ENCODE assay signal across 16 cellular contexts in genomic region chr1:225737179-225737578, GRCh38. TPM values are rescaled to one million over a fixed set of nuclear protein-coding genes. Genes with fewer than 3 reads are reported as not detected.
DNase-seq lines count a peak whose midpoint lies in the region; ATAC-seq, FAIRE-seq and TF ChIP-seq lines count a peak whose summit lies in the region.
"Had no signal": no experiment of that assay in that cellular context is flagged by ENCODE, and none has a peak within 500 bp of the region (broad histone marks: within the 10 kb centered on the region; RNA-seq: fewer than 3 reads in every experiment).

No MANE protein-coding gene starts in this region.

- no peaks in the 10 kb centered on the region for H3K27me3 Mint-ChIP-seq in activated naive CD8-positive, alpha-beta T cell treated with anti-CD3 and anti-CD28 coated beads, Interleukin-2, amount 50 U/mL, for 24 hours
- no peaks in the 10 kb centered on the region for H3K27me3 Mint-ChIP-seq in nephron progenitor cell (ENCODE audit: low read depth, poor library complexity)

- H3K4me1 ChIP-seq in endothelial cell of umbilical vein (ENCODE audit: control insufficient read depth, extremely low read depth, insufficient read depth, low read length): peaks cover 18% of the 10 kb centered on the region

- no peak overlapping the region for H3K4me2 ChIP-seq in endothelial cell of umbilical vein (ENCODE audit: insufficient read depth, low read length)

- TF ChIP-seq CTCF in endothelial cell of umbilical vein (IDR thresholded peaks at IDR 0.05; ENCODE audit: extremely low read depth in 1 of 2, insufficient read depth in 1 of 2, low read depth in 1 of 2, low read length in 2 of 2): no peak
- no peak for TF ChIP-seq CTCF in nephron progenitor cell (IDR thresholded peaks at IDR 0.05)

- DNase-seq in EL (peak; percentile 52), NCI-H69 (lab: John Stamatoyannopoulos, UW) (peak; percentile 26), endothelial cell of umbilical vein (ENCODE audit: low read depth, low spot score) (peak; percentile 16), myocyte (ENCODE audit: low read depth) (peak; percentile 40), H7 (no peak), nephron progenitor cell (no peak)
- DNase-seq in activated naive CD8-positive, alpha-beta T cell treated with anti-CD3 and anti-CD28 coated beads, Interleukin-2, amount 50 U/mL, for 24 hours: no peak
- DNase-seq: activated CD4-positive, alpha-beta T cell treated with anti-CD3 and anti-CD28 coated beads for 48 hours; activated T-cell treated with anti-CD3 and anti-CD28 coated beads, Interleukin-2, amount 50 U/mL, for 48 hours; midbrain; NCI-H1436; NCI-H510A treated with DMSO at 0.1 percent for 48 hours had no signal

- H3K9me3 Mint-ChIP-seq in activated naive CD8-positive, alpha-beta T cell treated with anti-CD3 and anti-CD28 coated beads, Interleukin-2, amount 50 U/mL, for 24 hours: no peaks in the 10 kb centered on the region
- H3K9me3 Mint-ChIP-seq in nephron progenitor cell: no peaks in the 10 kb centered on the region

- no peak overlapping the region for H2AFZ ChIP-seq in endothelial cell of umbilical vein (ENCODE audit: low read depth, low read length)

- H3K36me3 Mint-ChIP-seq in activated naive CD8-positive, alpha-beta T cell treated with anti-CD3 and anti-CD28 coated beads, Interleukin-2, amount 50 U/mL, for 24 hours (ENCODE audit: low read depth): no peaks in the 10 kb centered on the region
- no peaks in the 10 kb centered on the region for H3K36me3 Mint-ChIP-seq in nephron progenitor cell (ENCODE audit: low read depth)

- no peak overlapping the region for H3K9ac ChIP-seq in endothelial cell of umbilical vein (replicated peaks; ENCODE audit: extremely low read depth, insufficient read depth, low read length)

- no peak for TF ChIP-seq POLR2A in endothelial cell of umbilical vein (IDR thresholded peaks at IDR 0.05; ENCODE audit: low read depth, low read length)

- H3K27ac ChIP-seq in endothelial cell of umbilical vein (ENCODE audit: insufficient read depth, low read depth, low read length): no peak overlapping the region

- POLR2A ChIA-PET in endothelial cell of umbilical vein (lab: Charles Lee): interaction anchor here (0.7 to 1.1 kb wide), 2 partner anchors 9 to 74 kb away, joined by 3 to 4 read pairs; no protein-coding TSS in a partner anchor

- H3K4me1 Mint-ChIP-seq in activated naive CD8-positive, alpha-beta T cell treated with anti-CD3 and anti-CD28 coated beads, Interleukin-2, amount 50 U/mL, for 24 hours: no peaks in the 10 kb centered on the region
- H3K4me1 Mint-ChIP-seq in nephron progenitor cell: peaks cover 46% of the 10 kb centered on the region

- H3K27me3 ChIP-seq in endothelial cell of umbilical vein (ENCODE audit: control insufficient read depth in 2 of 2, insufficient read depth in 2 of 2, low read length in 2 of 2) (no peaks in the 10 kb centered on the region), H7 (ENCODE audit: control insufficient read depth, insufficient read depth, low read length) (peaks cover 28% of the 10 kb centered on the region)
- H3K27me3 ChIP-seq: adrenal gland, suprapubic skin had no signal

- no peaks in the 10 kb centered on the region for H3K79me2 ChIP-seq in endothelial cell of umbilical vein (ENCODE audit: control insufficient read depth, insufficient read depth, low read length)

- peak; percentile 79 for FAIRE-seq in endothelial cell of umbilical vein (lab: Jason Lieb, UNC)

- dilution Hi-C loops in endothelial cell of umbilical vein (cut with MboI; ENCODE audit: extremely low pct_ligation_motif_present, low sequenced_read_pairs): no loop called here

- no peak for ATAC-seq in activated naive CD8-positive, alpha-beta T cell treated with anti-CD3 and anti-CD28 coated beads, Interleukin-2, amount 50 U/mL, for 24 hours
- no peak for ATAC-seq in HG03095 (IDR thresholded peaks at IDR 0.05; ENCODE audit: unreplicated experiment)

- no peaks in the 10 kb centered on the region for H3K36me3 ChIP-seq in endothelial cell of umbilical vein (ENCODE audit: control insufficient read depth in 2 of 2, extremely low read depth in 1 of 2, insufficient read depth in 2 of 2, low read length in 2 of 2)
- H3K36me3 ChIP-seq in H7 (replicated peaks; ENCODE audit: control insufficient read depth, insufficient read depth, low read length): no peaks in the 10 kb centered on the region
- H3K36me3 ChIP-seq: adrenal gland, suprapubic skin had no signal

- intact Hi-C loops in endothelial cell of umbilical vein (cut with micrococcal nuclease): no loop called here

- no peaks in the 10 kb centered on the region for H3K9me1 ChIP-seq in endothelial cell of umbilical vein (replicated peaks; ENCODE audit: control insufficient read depth, extremely low read depth, insufficient read depth, low read length)

- H3K9me3 ChIP-seq in endothelial cell of umbilical vein (replicated peaks; ENCODE audit: control insufficient read depth, insufficient read depth, low read length): no peaks in the 10 kb centered on the region
- H3K9me3 ChIP-seq: adrenal gland, suprapubic skin had no signal

- no peak overlapping the region for H3K27ac Mint-ChIP-seq in activated naive CD8-positive, alpha-beta T cell treated with anti-CD3 and anti-CD28 coated beads, Interleukin-2, amount 50 U/mL, for 24 hours
- no peak overlapping the region for H3K27ac Mint-ChIP-seq in nephron progenitor cell

- CTCF ChIA-PET in endothelial cell of umbilical vein (lab: Charles Lee): interaction anchor here (1.1 to 2.6 kb wide), 4 partner anchors 9 to 40 kb away, joined by 3 to 6 read pairs (median 5); partner anchors contain the start of gene SRP9

- BruUV-seq in endothelial cell of umbilical vein (replicated peaks; lab: Mats Ljungman, UMichigan): no TSS peak

- H3K4me3 Mint-ChIP-seq in activated naive CD8-positive, alpha-beta T cell treated with anti-CD3 and anti-CD28 coated beads, Interleukin-2, amount 50 U/mL, for 24 hours: no peak overlapping the region
- H3K4me3 Mint-ChIP-seq in nephron progenitor cell: no peak overlapping the region

- no peak overlapping the region for H3K4me3 ChIP-seq in endothelial cell of umbilical vein (replicated peaks in 1 of 3; ENCODE audit: insufficient read depth in 1 of 3, low read depth in 1 of 3, low read length in 3 of 3)
- H3K4me3 ChIP-seq in H7 (ENCODE audit: insufficient read depth, low read depth, low read length): no peak overlapping the region
- H3K4me3 ChIP-seq: adrenal gland, coronary artery, suprapubic skin had no signal

- H4K20me1 ChIP-seq in endothelial cell of umbilical vein (replicated peaks; ENCODE audit: control insufficient read depth, extremely low read depth, insufficient read depth, low read length): no peaks in the 10 kb centered on the region

TF ChIP-seq in endothelial cell of umbilical vein, 7 proteins besides CTCF, POLR2A, EP300 and RAD21:
- no peak for TF ChIP-seq POLR2AphosphoS5 (IDR thresholded peaks at IDR 0.05; ENCODE audit: insufficient read depth, low read depth, low read length)
- no peak for TF ChIP-seq JUN (IDR thresholded peaks at IDR 0.05; ENCODE audit: borderline replicate concordance, insufficient read depth, insufficient read length, low read depth)
- TF ChIP-seq MAX (IDR thresholded peaks at IDR 0.05; ENCODE audit: insufficient read depth, insufficient read length): no peak
- TF ChIP-seq EZH2 (IDR thresholded peaks at IDR 0.05; ENCODE audit: borderline replicate concordance, low read depth, low read length, severe bottlenecking): no peak
- no peak for TF ChIP-seq MYC (IDR thresholded peaks at IDR 0.05; ENCODE audit: low read depth, low read length)
- no peak for TF ChIP-seq GATA2 (IDR thresholded peaks at IDR 0.05; ENCODE audit: insufficient read depth, insufficient read length, low read depth, low read length)
- TF ChIP-seq FOS (IDR thresholded peaks at IDR 0.05; ENCODE audit: borderline replicate concordance, insufficient read depth, low read length): no peak

RNA-seq across cellular contexts. Expression of gene SRP9, which starts 40.4 kb away (rescaled TPM):
- total RNA-seq in endothelial cell of umbilical vein (283 and 292 TPM in 2 replicates), myocyte (249 and 277 TPM in 2 replicates)
- 217 and 384 TPM in 2 replicates for polyA plus RNA-seq in endothelial cell of umbilical vein
- polyA plus RNA-seq in endothelial cell of umbilical vein (2011; cell fraction: cytosol; rRNA removed): 269 and 348 TPM in 2 replicates
- 109 and 191 TPM in 2 replicates for polyA plus RNA-seq in endothelial cell of umbilical vein (2011; cell fraction: nucleus; rRNA removed)
- 251 and 296 TPM in 2 replicates for polyA plus RNA-seq in endothelial cell of umbilical vein (2012)
- 152 and 194 TPM in 2 replicates for polyA minus RNA-seq in endothelial cell of umbilical vein
- 103 TPM for polyA minus RNA-seq in endothelial cell of umbilical vein (2011; cell fraction: cytosol; rRNA and poly(A)+ RNA removed)
- polyA minus RNA-seq in endothelial cell of umbilical vein (2011; cell fraction: nucleus; rRNA and poly(A)+ RNA removed): 32.3 and 44.7 TPM in 2 replicates
- polyA plus RNA-seq in myocyte (2012): 230 TPM
- 647 and 743 TPM in 2 replicates for total RNA-seq in H7 (2014; rRNA removed; shearing (Covaris generic))

Comparison
In these comparisons a context has a peak if more than half of its experiments do, and no peak if none do; other contexts are left out.
1. DNase-seq: peak in EL (single experiment), NCI-H69 (single experiment), endothelial cell of umbilical vein (single experiment) and myocyte (single experiment); none in activated naive CD8-positive, alpha-beta T cell treated with anti-CD3 and anti-CD28 coated beads, Interleukin-2, amount 50 U/mL, for 24 hours (single experiment), H7 (single experiment) and nephron progenitor cell (single experiment).